Comparison of ENCODE assay signal across 3 cellular contexts in genomic region chr1:27289125-27289524, GRCh38. TPM values are rescaled to one million over a fixed set of nuclear protein-coding genes. Genes with fewer than 3 reads are reported as not detected.
"Had no signal": no experiment of that assay in that cellular context is flagged by ENCODE, and none has a peak within 500 bp of the region (broad histone marks: within the 10 kb centered on the region; RNA-seq: fewer than 3 reads in every experiment).

No MANE protein-coding gene starts in this region.

RNA-seq across cellular contexts. Expression of gene SYTL1, which starts 52.7 kb away (rescaled TPM):
- total RNA-seq: dermis blood vessel endothelial cell, endothelial cell of umbilical vein, frontal cortex had no signal
